Comparison of ENCODE assay signal across 1 cellular context in genomic region chr5:109304323-109304722, GRCh38.
TF ChIP-seq lines count a peak whose summit lies in the region.

No MANE protein-coding gene starts in this region.

TF ChIP-seq in K562, 482 proteins besides CTCF, POLR2A, EP300 and RAD21:
- TF ChIP-seq, protein P1, sequence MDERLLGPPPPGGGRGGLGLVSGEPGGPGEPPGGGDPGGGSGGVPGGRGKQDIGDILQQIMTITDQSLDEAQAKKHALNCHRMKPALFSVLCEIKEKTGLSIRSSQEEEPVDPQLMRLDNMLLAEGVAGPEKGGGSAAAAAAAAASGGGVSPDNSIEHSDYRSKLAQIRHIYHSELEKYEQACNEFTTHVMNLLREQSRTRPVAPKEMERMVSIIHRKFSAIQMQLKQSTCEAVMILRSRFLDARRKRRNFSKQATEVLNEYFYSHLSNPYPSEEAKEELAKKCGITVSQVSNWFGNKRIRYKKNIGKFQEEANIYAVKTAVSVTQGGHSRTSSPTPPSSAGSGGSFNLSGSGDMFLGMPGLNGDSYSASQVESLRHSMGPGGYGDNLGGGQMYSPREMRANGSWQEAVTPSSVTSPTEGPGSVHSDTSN (CRISPR knock-in tag; IDR thresholded peaks at IDR 0.05; ENCODE audit: low read depth) = no peak
- TF ChIP-seq, protein P1 (tag; conservative IDR thresholded peaks at IDR 0.05; ENCODE audit: low read depth) = no peak
- TF ChIP-seq KLF10 (CRISPR knock-in tag; IDR thresholded peaks at IDR 0.05) (no peak), CBX3 (IDR thresholded peaks at IDR 0.05; ENCODE audit: borderline replicate concordance in 1 of 2, low read length in 2 of 2) (no peak), FOSL1 (tag; conservative IDR thresholded peaks at IDR 0.05) (no peak), CCNT2 (IDR thresholded peaks at IDR 0.05; ENCODE audit: borderline replicate concordance, extremely low read depth, insufficient read length, low read depth, low read length) (no peak), ASH1L (IDR thresholded peaks at IDR 0.05; ENCODE audit: borderline replicate concordance, low read depth, partially characterized antibody) (no peak)
